Comparison of ENCODE assay signal across 18 cellular contexts in genomic region chr5:133613743-133614142, GRCh38. TPM values are rescaled to one million over a fixed set of nuclear protein-coding genes. Genes with fewer than 3 reads are reported as not detected.
DNase-seq lines count a peak whose midpoint lies in the region; ATAC-seq and TF ChIP-seq lines count a peak whose summit lies in the region.
"Had no signal": no experiment of that assay in that cellular context is flagged by ENCODE, and none has a peak within 500 bp of the region (broad histone marks: within the 10 kb centered on the region; RNA-seq: fewer than 3 reads in every experiment).

No MANE protein-coding gene starts in this region.

- ATAC-seq in CD4-positive, CD25-positive, alpha-beta regulatory T cell (ENCODE audit: low read depth in 2 of 2) = no peak
- ATAC-seq in naive B cell (ENCODE audit: low read depth in 2 of 2) (no peak), right cardiac atrium (no peak)

- no peak overlapping the region for H3K27ac ChIP-seq in CD4-positive, CD25-positive, alpha-beta regulatory T cell (ENCODE audit: insufficient read depth, low read length, poor library complexity, severe bottlenecking)
- H3K27ac ChIP-seq in right cardiac atrium (ENCODE audit: low read length) = no peak overlapping the region
- H3K27ac ChIP-seq: GM23248, HL-60 had no signal

- peaks cover 10% of the 10 kb centered on the region for H3K4me1 ChIP-seq in CD4-positive, CD25-positive, alpha-beta regulatory T cell (ENCODE audit: control insufficient read depth, insufficient read depth, low read length, poor library complexity, severe bottlenecking)
- no peaks in the 10 kb centered on the region for H3K4me1 ChIP-seq in right cardiac atrium (ENCODE audit: control insufficient read depth, insufficient read depth, low read length)
- H3K4me1 ChIP-seq: BE2C had no signal

- no peak for TF ChIP-seq CTCF in neural crest cell (conservative IDR thresholded peaks at IDR 0.05)

- no peak overlapping the region for H3K4me3 ChIP-seq in CD4-positive, CD25-positive, alpha-beta regulatory T cell (ENCODE audit: low read depth, low read length)
- no peak overlapping the region for H3K4me3 ChIP-seq in H7 (ENCODE audit: insufficient read depth, low read depth, low read length)
- H3K4me3 ChIP-seq in right cardiac atrium (ENCODE audit: low read length) = no peak overlapping the region
- H3K4me3 ChIP-seq: GM23248 had no signal

- peaks cover 10 to 32% (median 11%) of the 10 kb centered on the region in 4 donors for H3K4me1 Mint-ChIP-seq in CD4-positive, CD25-positive, alpha-beta regulatory T cell
- H3K4me1 Mint-ChIP-seq in naive B cell = peaks cover 14 to 30% (median 23%) of the 10 kb centered on the region in 3 donors
- H3K4me1 Mint-ChIP-seq in neural crest cell = peaks cover 14% of the 10 kb centered on the region

- 72% methylated on average over 2 of the region's 2 CpGs for WGBS in right cardiac atrium

- intact Hi-C loops in right cardiac atrium (cut with DNase I) = loop anchor here in 2 of 4 donors (5.0 to 10.0 kb wide), 2 partner anchors 189 to 191 kb away; no protein-coding TSS in a partner anchor

- H3K27me3 Mint-ChIP-seq in CD4-positive, CD25-positive, alpha-beta regulatory T cell = peaks cover 65% of the 10 kb centered on the region
- H3K27me3 Mint-ChIP-seq in naive B cell (peaks cover 42 to 61% (median 46%) of the 10 kb centered on the region in 3 donors), neural crest cell (ENCODE audit: low read depth) (peaks cover 76% of the 10 kb centered on the region)

- H3K9me3 ChIP-seq in CD4-positive, CD25-positive, alpha-beta regulatory T cell (ENCODE audit: control insufficient read depth in 2 of 2, low read length in 2 of 2) = no peaks in the 10 kb centered on the region
- no peaks in the 10 kb centered on the region for H3K9me3 ChIP-seq in right cardiac atrium (ENCODE audit: control insufficient read depth, low read length)
- H3K9me3 ChIP-seq: BE2C had no signal

- H3K27me3 ChIP-seq in CD4-positive, CD25-positive, alpha-beta regulatory T cell (ENCODE audit: control insufficient read depth, insufficient read depth, low read length) = peaks cover 33% of the 10 kb centered on the region
- H3K27me3 ChIP-seq in H7 (ENCODE audit: control insufficient read depth, insufficient read depth, low read length) (peaks cover 49% of the 10 kb centered on the region), right cardiac atrium (ENCODE audit: control insufficient read depth, insufficient read depth) (no peaks in the 10 kb centered on the region)

- peaks cover 3% of the 10 kb centered on the region for H3K36me3 Mint-ChIP-seq in CD4-positive, CD25-positive, alpha-beta regulatory T cell
- no peaks in the 10 kb centered on the region for H3K36me3 Mint-ChIP-seq in naive B cell
- no peaks in the 10 kb centered on the region for H3K36me3 Mint-ChIP-seq in neural crest cell (ENCODE audit: low read depth)

- TF ChIP-seq POLR2A in erythroblast (IDR thresholded peaks at IDR 0.05; ENCODE audit: low read length) = no peak

- peak overlapping the region in 3 of 4 donors; percentile 11 to 83 (median 19) for H3K4me3 Mint-ChIP-seq in CD4-positive, CD25-positive, alpha-beta regulatory T cell
- H3K4me3 Mint-ChIP-seq in naive B cell (peak overlapping the region in 6 of 8 donors; percentile 45 to 90 (median 82)), neural crest cell (peak overlapping the region; percentile 58)

- peaks cover 0 to 6% (median 0%) of the 10 kb centered on the region in 7 donors for H3K9me3 Mint-ChIP-seq in CD4-positive, CD25-positive, alpha-beta regulatory T cell
- H3K9me3 Mint-ChIP-seq in naive B cell (peaks cover 0 to 1% (median 0%) of the 10 kb centered on the region in 7 donors), neural crest cell (no peaks in the 10 kb centered on the region)

- no peaks in the 10 kb centered on the region for H3K36me3 ChIP-seq in CD4-positive, CD25-positive, alpha-beta regulatory T cell (ENCODE audit: control insufficient read depth, insufficient read depth, low read length)
- H3K36me3 ChIP-seq in H7 (replicated peaks; ENCODE audit: control insufficient read depth, insufficient read depth, low read length) = no peaks in the 10 kb centered on the region
- H3K36me3 ChIP-seq: BE2C had no signal

- no peak for DNase-seq in CD4-positive, CD25-positive, alpha-beta regulatory T cell
- DNase-seq in H7 (peak; percentile 3), naive B cell (no peak), neural crest cell (ENCODE audit: low read depth, low spot score) (no peak), COLO829 (ENCODE audit: low spot score) (no peak), right cardiac atrium (no peak), AG20443 (ENCODE audit: low spot score) (no peak), erythroblast (lab: John Stamatoyannopoulos, UW) (no peak)
- DNase-seq: 8988T; BE2C; C1 segment of cervical spinal cord; Calu3; CD4-positive, alpha-beta memory T cell; DMS 273 treated with DMSO at 0.1 percent for 48 hours; DMS53; GM23248; HCEC 1CT had no signal

- H3K27ac Mint-ChIP-seq in CD4-positive, CD25-positive, alpha-beta regulatory T cell = no peak overlapping the region
- H3K27ac Mint-ChIP-seq in naive B cell (no peak overlapping the region), neural crest cell (ENCODE audit: unreplicated experiment) (no peak overlapping the region)
- H3K27ac Mint-ChIP-seq: CD4-positive, alpha-beta memory T cell had no signal

RNA-seq across cellular contexts. Expression of gene FSTL4, which starts 1.4 kb away (rescaled TPM):
- 0.57 TPM for total RNA-seq in CD4-positive, CD25-positive, alpha-beta regulatory T cell
- polyA plus RNA-seq in CD4-positive, CD25-positive, alpha-beta regulatory T cell = not detected
- 2.4 and 3.3 TPM in 2 replicates for total RNA-seq in H7 (2014; rRNA removed; shearing (Covaris generic))
- polyA plus RNA-seq in naive B cell (ENCODE audit: low read depth in 6 of 6) = under 1 TPM in 5 of 6 donors, not detected in 1; 0.22 to 0.78 (median 0.48) TPM
- 1.6 and 2.0 TPM in 2 replicates for total RNA-seq in neural crest cell
- total RNA-seq in right cardiac atrium = not detected
- not detected for polyA plus RNA-seq in right cardiac atrium
- total RNA-seq: Calu3; CD4-positive, alpha-beta memory T cell; GM23248 had no signal
- polyA plus RNA-seq: CD4-positive, alpha-beta memory T cell; GM23248 had no signal

Comparison
In these comparisons a context has a peak if more than half of its experiments do, and no peak if none do; other contexts are left out.
1. H3K4me3 Mint-ChIP-seq: peak in every context shown above with its lines; median percentile 82 in naive B cell; 58 in neural crest cell; 19 in CD4-positive, CD25-positive, alpha-beta regulatory T cell.